Comparison of ENCODE assay signal across 29 cellular contexts in genomic region chr3:197017003-197017402, GRCh38.
"Had no signal": no experiment of that assay in that cellular context is flagged by ENCODE, and none has a peak within 500 bp of the region (broad histone marks: within the 10 kb centered on the region; RNA-seq: fewer than 3 reads in every experiment).

No MANE protein-coding gene starts in this region.

- DNase-seq: activated CD4-positive, alpha-beta memory T cell treated with anti-CD3 and anti-CD28 coated beads, Interleukin-2, amount 10 ng/mL, durations not matched to agents 7 days and 5 days; activated CD4-positive, alpha-beta T cell treated with anti-CD3 and anti-CD28 coated beads for 1 hour; activated CD4-positive, alpha-beta T cell treated with anti-CD3 and anti-CD28 coated beads, Interleukin-2, amount 10 ng/mL, durations not matched to agents 7 days and 5 days; activated gamma-delta T cell treated with Interleukin-2 at 50 U/mL for 16 hours; activated naive CD4-positive, alpha-beta T cell treated with anti-CD3 and anti-CD28 coated beads, Interleukin-2, amount 50 U/mL, for 16 hours; activated T-cell treated with anti-CD3 and anti-CD28 coated beads, Interleukin-2, amount 50 U/mL, for 4 hours; amniotic stem cell; caudate nucleus; foreskin keratinocyte; hippocampal formation; left cardiac atrium; naive B cell; occipital lobe; stimulated activated CD4-positive, alpha-beta T cell treated with anti-CD3 and anti-CD28 coated beads, Interleukin-1b, Interleukin-23, amount 100 ng/mL, for 48 hours; stimulated activated CD4-positive, alpha-beta T cell treated with anti-CD3 and anti-CD28 coated beads, Interleukin-4, amount 100 ng/mL, for 4 hours; stimulated activated CD8-positive, alpha-beta memory T cell treated with anti-CD3 and anti-CD28 coated beads, Interleukin-4, amount 100 ng/mL, for 48 hours; stomach; T-helper 2 cell; tibial artery had no signal

- H3K36me3 Mint-ChIP-seq: mesothelial cell of epicardium; naive B cell; stimulated activated memory B cell treated with anti-CD40 and anti-IgM and Interleukin-4, amounts not matched to agents 10 μg/mL and 1 μg/mL and 100 μg/mL, for 72 hours had no signal

- H3K27me3 Mint-ChIP-seq: activated T-helper 17 cell treated with anti-CD3 and anti-CD28 coated beads, Interleukin-2, amount 50 U/mL, for 72 hours had no signal

- H3K4me1 ChIP-seq: esophagus muscularis mucosa, foreskin keratinocyte, right atrium auricular region, stomach, suprapubic skin had no signal

- H3K36me3 ChIP-seq: esophagus muscularis mucosa, right atrium auricular region, stomach, suprapubic skin, tibial artery had no signal

- H3K4me1 Mint-ChIP-seq: activated CD4-positive, alpha-beta memory T cell treated with anti-CD3 and anti-CD28 coated beads, Interleukin-2, amount 10 ng/mL, durations not matched to agents 7 days and 5 days; activated CD4-positive, alpha-beta T cell treated with anti-CD3 and anti-CD28 coated beads, Interleukin-2, amount 10 ng/mL, durations not matched to agents 7 days and 5 days; activated T-helper 17 cell treated with anti-CD3 and anti-CD28 coated beads, Interleukin-2, amount 50 U/mL, for 72 hours; mesothelial cell of epicardium had no signal

- H3K4me3 ChIP-seq: esophagus muscularis mucosa, right atrium auricular region, smooth muscle cell, stomach, suprapubic skin, tibial artery had no signal

- H3K27me3 ChIP-seq: right atrium auricular region, suprapubic skin had no signal

- H3K9me3 ChIP-seq: esophagus muscularis mucosa, right atrium auricular region, stomach, suprapubic skin, tibial artery had no signal

- H3K9me3 Mint-ChIP-seq: activated CD4-positive, alpha-beta memory T cell treated with anti-CD3 and anti-CD28 coated beads, Interleukin-2, amount 10 ng/mL, durations not matched to agents 7 days and 5 days; activated CD4-positive, alpha-beta T cell treated with anti-CD3 and anti-CD28 coated beads, Interleukin-2, amount 10 ng/mL, durations not matched to agents 7 days and 5 days; activated T-cell treated with anti-CD3 and anti-CD28 coated beads, Interleukin-2, amount 50 U/mL, for 4 hours; activated T-helper 17 cell treated with anti-CD3 and anti-CD28 coated beads, Interleukin-2, amount 50 U/mL, for 72 hours; mesothelial cell of epicardium; neural crest cell; stimulated activated memory B cell treated with anti-CD40 and anti-IgM and Interleukin-4, amounts not matched to agents 10 μg/mL and 1 μg/mL and 100 μg/mL, for 72 hours had no signal

- H3K4me2 ChIP-seq: smooth muscle cell had no signal

- H3K4me3 Mint-ChIP-seq: activated CD4-positive, alpha-beta memory T cell treated with anti-CD3 and anti-CD28 coated beads, Interleukin-2, amount 10 ng/mL, durations not matched to agents 7 days and 5 days; activated CD4-positive, alpha-beta T cell treated with anti-CD3 and anti-CD28 coated beads, Interleukin-2, amount 10 ng/mL, durations not matched to agents 7 days and 5 days; activated T-cell treated with anti-CD3 and anti-CD28 coated beads, Interleukin-2, amount 50 U/mL, for 4 hours; activated T-helper 17 cell treated with anti-CD3 and anti-CD28 coated beads, Interleukin-2, amount 50 U/mL, for 72 hours; mesothelial cell of epicardium; neural crest cell; stimulated activated memory B cell treated with anti-CD40 and anti-IgM and Interleukin-4, amounts not matched to agents 10 μg/mL and 1 μg/mL and 100 μg/mL, for 72 hours had no signal

- FAIRE-seq: astrocyte, keratinocyte had no signal

- ATAC-seq: activated T-cell treated with anti-CD3 and anti-CD28 coated beads, Interleukin-2, amount 50 U/mL, for 4 hours; activated T-helper 17 cell treated with anti-CD3 and anti-CD28 coated beads, Interleukin-2, amount 50 U/mL, for 72 hours; foreskin keratinocyte had no signal

- H3K27ac ChIP-seq: esophagus muscularis mucosa, foreskin keratinocyte, right atrium auricular region, stomach, suprapubic skin, tibial artery had no signal

- H3K27ac Mint-ChIP-seq: activated CD4-positive, alpha-beta memory T cell treated with anti-CD3 and anti-CD28 coated beads, Interleukin-2, amount 10 ng/mL, durations not matched to agents 7 days and 5 days; activated T-helper 17 cell treated with anti-CD3 and anti-CD28 coated beads, Interleukin-2, amount 50 U/mL, for 72 hours; mesothelial cell of epicardium; naive B cell; stimulated activated memory B cell treated with anti-CD40 and anti-IgM and Interleukin-4, amounts not matched to agents 10 μg/mL and 1 μg/mL and 100 μg/mL, for 72 hours had no signal
